ENCODE assay signal across 8 cellular contexts in genomic region chr7:30510124-30511074, GRCh38. TPM values are rescaled to one million over a fixed set of nuclear protein-coding genes. Genes with fewer than 3 reads are reported as not detected.
DNase-seq lines count a peak whose midpoint lies in the region; ATAC-seq and TF ChIP-seq lines count a peak whose summit lies in the region.

No MANE protein-coding gene starts in this region.

- H3K4me1 Mint-ChIP-seq in MCF 10A (ENCODE audit: insufficient read depth, unreplicated experiment): no peaks in the 10 kb centered on the region

- no peak overlapping the region for H3K9ac ChIP-seq in PC-3 (ENCODE audit: low read length)

- no peak overlapping the region for H3K27ac ChIP-seq in PC-3 (ENCODE audit: low read length)
- H3K27ac ChIP-seq in left lung: no peak overlapping the region
- no peak overlapping the region for H3K27ac ChIP-seq in tibial nerve

- BruUV-seq in PC-3 (replicated peaks; lab: Mats Ljungman, UMichigan): no TSS peak
- BruUV-seq in MCF 10A (replicated peaks; lab: Mats Ljungman, UMichigan): no TSS peak

- no peaks in the 10 kb centered on the region for H3K27me3 ChIP-seq in PC-3 (ENCODE audit: low read length)
- H3K27me3 ChIP-seq in left lung: no peaks in the 10 kb centered on the region
- H3K27me3 ChIP-seq in tibial nerve: no peaks in the 10 kb centered on the region

- H3K4me1 ChIP-seq in PC-3 (ENCODE audit: insufficient read depth, low read length): peaks cover 15% of the 10 kb centered on the region; the same call in 1 of the 2 replicates
- H3K4me1 ChIP-seq in left lung: peaks cover 0 to 12% of the 10 kb centered on the region in 2 donors
- peaks cover 0 to 8% (median 0%) of the 10 kb centered on the region in 4 donors for H3K4me1 ChIP-seq in tibial nerve

- no peak for TF ChIP-seq POLR2A in tibial nerve (IDR thresholded peaks at IDR 0.05)

- no peak overlapping the region for H3K4me3 ChIP-seq in PC-3 (ENCODE audit: low read length)
- no peak overlapping the region for H3K4me3 ChIP-seq in left lung
- no peak overlapping the region for H3K4me3 ChIP-seq in tibial nerve

- no peak overlapping the region for H3K27ac Mint-ChIP-seq in MCF 10A (ENCODE audit: low read depth, unreplicated experiment)

- no peaks in the 10 kb centered on the region for H3K9me2 ChIP-seq in PC-3 (replicated peaks; ENCODE audit: low read length)

- H3K36me3 Mint-ChIP-seq in MCF 10A (ENCODE audit: insufficient read depth, unreplicated experiment): no peaks in the 10 kb centered on the region

- H4K20me1 ChIP-seq in PC-3 (ENCODE audit: low read length): no peaks in the 10 kb centered on the region

- no peaks in the 10 kb centered on the region for H3K9me3 ChIP-seq in PC-3 (ENCODE audit: low read length)
- H3K9me3 ChIP-seq in left lung: peaks cover 0 to 3% of the 10 kb centered on the region in 2 donors
- no peaks in the 10 kb centered on the region for H3K9me3 ChIP-seq in tibial nerve

- H3K4me2 ChIP-seq in PC-3 (ENCODE audit: low read length): no peak overlapping the region

- H3K36me3 ChIP-seq in PC-3 (ENCODE audit: low read depth, low read length): no peaks in the 10 kb centered on the region
- H3K36me3 ChIP-seq in left lung: no peaks in the 10 kb centered on the region
- no peaks in the 10 kb centered on the region for H3K36me3 ChIP-seq in tibial nerve

- intact Hi-C loops in PC-3 (cut with micrococcal nuclease): loop anchor here (1.0 kb wide), 2 partner anchors 38 to 53 kb away; no protein-coding TSS in a partner anchor
- intact Hi-C loops in MCF 10A (cut with micrococcal nuclease): loop anchor here (1.0 kb wide), 3 partner anchors 38 to 230 kb away; no protein-coding TSS in a partner anchor
- intact Hi-C loops in left lung (cut with DNase I): loop anchor here in 1 of 2 donors (10.0 kb wide), 1 partner anchor 54 kb away; no protein-coding TSS in a partner anchor

- no peaks in the 10 kb centered on the region for H3K9me3 Mint-ChIP-seq in MCF 10A (ENCODE audit: unreplicated experiment)

- CTCF ChIA-PET in HEK293T (lab: Yijun Ruan, JAX) (interaction anchor here (1.5 kb wide), 1 partner anchor 9 kb away, joined by 5 read pairs; no protein-coding TSS in a partner anchor), PC-3 (lab: Charles Lee) (interaction anchor here (1.0 to 3.5 kb wide), 3 partner anchors 14 to 109 kb away, joined by 3 to 20 read pairs (median 3); no protein-coding TSS in a partner anchor), MCF 10A (lab: Yijun Ruan, JAX) (interaction anchor here (0.6 to 9.1 kb wide), 29 partner anchors 10 to 1784 kb away, joined by 3 to 150 read pairs (median 4); no protein-coding TSS in a partner anchor)

- H3K27me3 Mint-ChIP-seq in MCF 10A (ENCODE audit: insufficient read depth, unreplicated experiment): no peaks in the 10 kb centered on the region

- TF ChIP-seq EP300 in tibial nerve (IDR thresholded peaks at IDR 0.05): no peak

- no peaks in the 10 kb centered on the region for H3K79me2 ChIP-seq in PC-3 (ENCODE audit: low read length)

- H3K4me3 Mint-ChIP-seq in MCF 10A (ENCODE audit: unreplicated experiment): no peak overlapping the region

- POLR2A ChIA-PET in HEK293T (lab: Yijun Ruan, JAX): no interaction called here
- POLR2A ChIA-PET in PC-3 (lab: Charles Lee; ENCODE audit: unreplicated experiment): no interaction called here
- POLR2A ChIA-PET in MCF 10A (lab: Yijun Ruan, JAX): interaction anchor here (0.6 to 1.7 kb wide), 7 partner anchors 10 to 69 kb away, joined by 3 to 6 read pairs (median 4); partner anchors contain the start of gene NOD1

- H3F3A ChIP-seq in PC-3 (ENCODE audit: low read length, unreplicated experiment): no peaks in the 10 kb centered on the region

- no peak overlapping the region for H2AFZ ChIP-seq in PC-3 (ENCODE audit: low read length)

- ATAC-seq in PC-3: peak; percentile 66
- ATAC-seq in left lung: peak; percentile 95

- TF ChIP-seq CTCF in PC-3 (conservative IDR thresholded peaks at IDR 0.05; ENCODE audit: low read depth, low read length): peak; percentile 91
- peak; percentile 86 for TF ChIP-seq CTCF in MCF 10A (IDR thresholded peaks at IDR 0.05; ENCODE audit: unreplicated experiment)
- TF ChIP-seq CTCF in left lung (IDR thresholded peaks at IDR 0.05): peak; percentile 78 to 89
- peak; percentile 71 to 79 (median 75) for TF ChIP-seq CTCF in tibial nerve (IDR thresholded peaks at IDR 0.05)

- DNase-seq in NCI-H345 treated with DMSO at 0.1 percent for 48 hours (lab: John Stamatoyannopoulos, UW; ENCODE audit: unreplicated experiment): peak; percentile 9
- no peak for DNase-seq in NCI-H345 (lab: John Stamatoyannopoulos, UW)
- DNase-seq in HEK293T (ENCODE audit: extremely low spot score): peak; percentile 28
- DNase-seq in PC-3: peak; percentile 61
- DNase-seq in MCF 10A (ENCODE audit: unreplicated experiment): peak; percentile 58
- no peak for DNase-seq in left lung
- no peak for DNase-seq in tibial nerve (ENCODE audit: low spot score in 2 of 2)
- DNase-seq in middle frontal gyrus (ENCODE audit: extremely low spot score, low spot score): no peak

- WGBS in tibial nerve, 2 donors: 70 to 77% methylated on average over 4 of the region's 4 CpGs

TF ChIP-seq in HEK293T, 16 proteins besides CTCF, POLR2A, EP300 and RAD21:
- TF ChIP-seq PKNOX1 (IDR thresholded peaks at IDR 0.05) (no peak), BHLHE40 (IDR thresholded peaks at IDR 0.05; ENCODE audit: borderline replicate concordance) (no peak)

RNA-seq across cellular contexts. Expression of gene GGCT, which starts 5.8 kb away (rescaled TPM):
- total RNA-seq in PC-3 (2014; rRNA removed): 64.1 and 67.6 TPM in 2 replicates
- total RNA-seq in MCF 10A (2022): 48.3 and 64.8 TPM in 2 replicates
- 10 to 100 TPM; 41.9 to 42.9 TPM for total RNA-seq in left lung
- total RNA-seq in tibial nerve: 10 to 100 TPM; 12.2 to 39.6 (median 29.6) TPM

RNA-seq across cellular contexts. Expression of gene NOD1, which starts 31.8 kb away (rescaled TPM):
- 4.6 and 5.9 TPM in 2 replicates for total RNA-seq in PC-3 (2014; rRNA removed)
- total RNA-seq in MCF 10A (2022): 3.8 and 4.8 TPM in 2 replicates
- total RNA-seq in left lung: 10 to 100 TPM; 18.4 to 22.6 TPM
- total RNA-seq in tibial nerve: 10 to 100 TPM; 14.9 to 50.4 (median 31.8) TPM

Comparison
In these comparisons a context has a peak if more than half of its experiments do, and no peak if none do; other contexts are left out.
1. DNase-seq: peak in NCI-H345 treated with DMSO at 0.1 percent for 48 hours (single experiment), HEK293T (single experiment), PC-3 (single experiment) and MCF 10A (single experiment); none in NCI-H345 (single experiment), left lung (0 of 2), tibial nerve (0 of 2) and middle frontal gyrus (single experiment).
2. Peak in every context shown above with its lines, with median percentiles within 50 percentile points of each other: CTCF ChIP-seq.